Comparison of ENCODE assay signal across 24 cellular contexts in genomic region chr20:46028772-46029371, GRCh38. TPM values are rescaled to one million over a fixed set of nuclear protein-coding genes. Genes with fewer than 3 reads are reported as not detected.
DNase-seq lines count a peak whose midpoint lies in the region; ATAC-seq, FAIRE-seq and TF ChIP-seq lines count a peak whose summit lies in the region.
"Had no signal": no experiment of that assay in that cellular context is flagged by ENCODE, and none has a peak within 500 bp of the region (broad histone marks: within the 10 kb centered on the region; RNA-seq: fewer than 3 reads in every experiment).

TSS of gene SLC12A5 (plus strand) at chr20:46029215. CDS start at chr20:46029345, 130 bp downstream.

- FAIRE-seq in astrocyte (lab: Jason Lieb, UNC): no peak
- FAIRE-seq: A204.1 had no signal

- no peak within 1 kb of the TSS for H3K4me2 ChIP-seq in astrocyte (ENCODE audit: low read length)
- H3K4me2 ChIP-seq: BLaER1, KMS-11, smooth muscle cell had no signal

- no peaks in the 10 kb centered on the region for H3K36me3 ChIP-seq in astrocyte (ENCODE audit: insufficient read depth, low read length)
- H3K36me3 ChIP-seq: BLaER1, gastroesophageal sphincter, upper lobe of right lung had no signal

- no peaks in the 10 kb centered on the region for H3K4me1 Mint-ChIP-seq in astrocyte (ENCODE audit: low read depth, unreplicated experiment)
- H3K4me1 Mint-ChIP-seq: activated CD4-positive, alpha-beta memory T cell treated with anti-CD3 and anti-CD28 coated beads, Interleukin-2, amount 10 ng/mL, durations not matched to agents 7 days and 5 days; natural killer cell had no signal

- no peaks in the 10 kb centered on the region for H3K4me1 ChIP-seq in astrocyte (ENCODE audit: insufficient read depth, low read length)
- H3K4me1 ChIP-seq: upper lobe of right lung had no signal

- H3K27ac Mint-ChIP-seq in astrocyte (ENCODE audit: unreplicated experiment): no peak within 1 kb of the TSS
- H3K27ac Mint-ChIP-seq: activated CD4-positive, alpha-beta memory T cell treated with anti-CD3 and anti-CD28 coated beads, Interleukin-2, amount 10 ng/mL, durations not matched to agents 7 days and 5 days; natural killer cell; T-helper 2 cell treated with Interferon-gamma antibody and Interleukin-4, amounts not matched to agents 5 μg/mL and 100 μg/mL, for 36 hours had no signal

- H3K9ac ChIP-seq in astrocyte (ENCODE audit: low read length): no peak within 1 kb of the TSS
- H3K9ac ChIP-seq: BLaER1, KMS-11 had no signal

- no peak for TF ChIP-seq CTCF in astrocyte (IDR thresholded peaks at IDR 0.05; ENCODE audit: insufficient read depth, low read depth, low read length)
- TF ChIP-seq CTCF in coronary artery (IDR thresholded peaks at IDR 0.05): no peak

- H3K79me2 ChIP-seq in astrocyte (ENCODE audit: insufficient read depth, low read length): no peaks in the 10 kb centered on the region

- peaks cover 83% of the 10 kb centered on the region for H3K27me3 Mint-ChIP-seq in astrocyte (ENCODE audit: low read depth, unreplicated experiment)

- H3K4me3 ChIP-seq in astrocyte (ENCODE audit: insufficient read depth, low read depth, low read length) (no peak within 1 kb of the TSS), iPS-18c (ENCODE audit: insufficient read depth, low read depth, low read length) (peak within 1 kb of the TSS; percentile 31), coronary artery (no peak within 1 kb of the TSS)
- H3K4me3 ChIP-seq: BLaER1, gastroesophageal sphincter, SK-N-MC, smooth muscle cell, upper lobe of right lung had no signal

- H3K9me3 ChIP-seq in astrocyte (ENCODE audit: insufficient read depth, low read depth, low read length) (no peaks in the 10 kb centered on the region), iPS-18c (ENCODE audit: control insufficient read depth, insufficient read depth, low read length) (no peaks in the 10 kb centered on the region)
- H3K9me3 ChIP-seq: BLaER1, gastroesophageal sphincter, upper lobe of right lung had no signal

- no peak within 1 kb of the TSS for H2AFZ ChIP-seq in astrocyte (ENCODE audit: low read depth, low read length)

- H3K9me3 Mint-ChIP-seq in astrocyte (ENCODE audit: unreplicated experiment): peaks cover 5% of the 10 kb centered on the region
- H3K9me3 Mint-ChIP-seq: activated CD4-positive, alpha-beta memory T cell treated with anti-CD3 and anti-CD28 coated beads, Interleukin-2, amount 10 ng/mL, durations not matched to agents 7 days and 5 days; natural killer cell; T-helper 2 cell treated with Interferon-gamma antibody and Interleukin-4, amounts not matched to agents 5 μg/mL and 100 μg/mL, for 36 hours had no signal

- H3K27ac ChIP-seq in astrocyte (ENCODE audit: low read depth, low read length) (no peak within 1 kb of the TSS), coronary artery (no peak within 1 kb of the TSS)
- H3K27ac ChIP-seq: BLaER1, gastroesophageal sphincter, KMS-11, SK-N-MC, upper lobe of right lung had no signal

- ATAC-seq in HG03432 (IDR thresholded peaks at IDR 0.05; ENCODE audit: unreplicated experiment): no peak
- ATAC-seq: gastroesophageal sphincter had no signal

- no peak within 1 kb of the TSS for H3K4me3 Mint-ChIP-seq in astrocyte (ENCODE audit: unreplicated experiment)
- H3K4me3 Mint-ChIP-seq: activated CD4-positive, alpha-beta memory T cell treated with anti-CD3 and anti-CD28 coated beads, Interleukin-2, amount 10 ng/mL, durations not matched to agents 7 days and 5 days; T-helper 2 cell treated with Interferon-gamma antibody and Interleukin-4, amounts not matched to agents 5 μg/mL and 100 μg/mL, for 36 hours had no signal

- H3K27me3 ChIP-seq in astrocyte (ENCODE audit: insufficient read depth, low read length): peaks cover 59% of the 10 kb centered on the region

- peaks cover 6% of the 10 kb centered on the region for H3K36me3 Mint-ChIP-seq in astrocyte (ENCODE audit: low read depth, unreplicated experiment)
- H3K36me3 Mint-ChIP-seq: natural killer cell had no signal

- no peaks in the 10 kb centered on the region for H4K20me1 ChIP-seq in astrocyte (ENCODE audit: insufficient read depth, low read length)

- DNase-seq in NCI-H748 (lab: John Stamatoyannopoulos, UW; ENCODE audit: unreplicated experiment) (peak; percentile 21), NCI-H748 treated with DMSO at 0.1 percent for 48 hours (lab: John Stamatoyannopoulos, UW) (no peak), astrocyte (ENCODE audit: low read depth) (no peak), superior temporal gyrus (ENCODE audit: extremely low spot score) (peak; percentile 29), NCI-H1092 treated with DMSO at 0.1 percent for 48 hours (lab: John Stamatoyannopoulos, UW) (no peak), coronary artery (ENCODE audit: low spot score) (no peak)
- DNase-seq: activated CD4-positive, alpha-beta memory T cell treated with anti-CD3 and anti-CD28 coated beads, Interleukin-2, amount 10 ng/mL, durations not matched to agents 7 days and 5 days; activated gamma-delta T cell; activated T-cell treated with anti-CD3 and anti-CD28 coated beads for 4 hours; MV-4-11; natural killer cell; NCI-H1930; NCI-H446 treated with DMSO at 0.1 percent for 48 hours; stimulated activated CD4-positive, alpha-beta T cell treated with anti-CD3 and anti-CD28 coated beads, Interleukin-4, amount 100 ng/mL, for 1 hour; upper lobe of right lung had no signal

RNA-seq across cellular contexts. Expression of gene SLC12A5, which starts in this region (rescaled TPM):
- total RNA-seq in astrocyte: 14.6 and 15.2 TPM in 2 replicates
- total RNA-seq: gastroesophageal sphincter had no signal

Comparison
In these comparisons a context has a peak if more than half of its experiments do, and no peak if none do; other contexts are left out.
1. DNase-seq: peak in NCI-H748 (single experiment) and superior temporal gyrus (single experiment); none in NCI-H748 treated with DMSO at 0.1 percent for 48 hours (single experiment), astrocyte (single experiment), NCI-H1092 treated with DMSO at 0.1 percent for 48 hours (single experiment) and coronary artery (single experiment).